Comparison of ENCODE assay signal across 8 cellular contexts in the genomic region with DNA sequence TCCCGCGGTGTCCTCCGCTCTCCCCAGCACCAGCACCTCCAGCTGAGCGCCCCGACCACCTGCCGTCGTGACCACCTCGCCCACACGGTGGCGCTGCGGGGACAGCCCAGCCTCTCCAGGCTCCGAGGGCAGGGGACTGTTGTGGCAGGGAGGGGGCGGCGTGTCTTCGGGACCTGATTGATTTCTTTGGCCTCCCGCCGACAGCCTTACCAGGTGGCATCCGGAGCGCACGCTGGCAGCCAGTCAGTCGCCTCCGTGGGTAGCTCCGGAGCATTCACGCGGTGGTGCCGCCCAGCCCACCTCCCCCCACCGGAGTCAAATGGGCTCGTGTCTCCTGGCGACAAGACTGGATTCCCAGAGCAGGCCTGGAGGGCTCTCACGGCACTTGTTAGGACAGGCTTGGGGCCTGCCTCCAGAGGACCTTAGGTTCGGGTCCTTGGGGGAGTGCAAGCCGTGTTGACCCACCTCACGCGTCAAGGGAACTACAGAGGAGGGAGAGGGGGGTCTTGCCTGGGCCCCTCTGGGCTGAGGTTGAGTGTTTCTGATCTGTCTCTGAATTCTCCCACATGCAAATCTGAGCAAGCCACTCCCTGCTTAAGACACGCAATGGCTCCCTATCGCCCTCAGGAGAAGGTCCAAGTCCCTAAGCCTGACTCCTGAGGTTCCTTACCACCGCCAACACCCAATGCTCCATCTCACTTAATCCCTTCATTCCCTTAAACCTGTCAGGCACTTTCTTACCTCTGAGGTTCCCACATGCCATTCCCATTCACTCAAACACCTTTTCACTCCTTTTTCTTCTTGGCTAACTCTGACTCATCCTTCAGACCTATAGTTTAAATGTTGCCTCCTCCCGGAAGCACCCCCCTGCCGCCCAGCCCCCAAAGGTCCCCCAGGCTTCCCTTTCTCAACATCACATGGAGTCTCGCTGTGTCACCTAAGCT. TPM values are rescaled to one million over a fixed set of nuclear protein-coding genes. Genes with fewer than 3 reads are reported as not detected.
DNase-seq lines count a peak whose midpoint lies in the region; ATAC-seq and TF ChIP-seq lines count a peak whose summit lies in the region.

No MANE protein-coding gene starts in this region.

- no peaks in the 10 kb centered on the region for H3K9me3 ChIP-seq in right lobe of liver

- WGBS in right lobe of liver (ENCODE audit: insufficient coverage, low coverage, low lambda C conversion rate, missing lambda C conversion rate), result 23% methylated on average over 15 of the region's 40 CpGs

- no peak for TF ChIP-seq POLR2A in right lobe of liver (IDR thresholded peaks at IDR 0.05)

- H3K27ac ChIP-seq in dorsolateral prefrontal cortex (peak overlapping the region in 5 of 59 donors; percentile 9 to 72 (median 70)), right lobe of liver (no peak overlapping the region)

- H3K36me3 ChIP-seq in right lobe of liver, result no peaks in the 10 kb centered on the region

- H3K4me3 ChIP-seq in dorsolateral prefrontal cortex (peak overlapping the region in 58 of 59 donors; percentile 22 to 67 (median 51)), right lobe of liver (peak overlapping the region in 2 of 3 donors; percentile 26 to 40)

- TF ChIP-seq CTCF in dorsolateral prefrontal cortex (IDR thresholded peaks at IDR 0.05 in 54 of 56, conservative IDR thresholded peaks at IDR 0.05 in 2 of 56; ENCODE audit: low read depth in 1 of 56, partially characterized antibody in 56 of 56) (peak; percentile 84 to 99 (median 96)), right lobe of liver (IDR thresholded peaks at IDR 0.05) (peak; percentile 92 to 97 (median 94))

- intact Hi-C loops in dorsolateral prefrontal cortex (cut with DNase I) (loop anchor here in 1 of 2 donors (5.0 kb wide), 2 partner anchors 136 to 441 kb away; no protein-coding TSS in a partner anchor), right lobe of liver (cut with DNase I) (loop anchor here (5.0 to 10.0 kb wide), 2 partner anchors 134 to 136 kb away; no protein-coding TSS in a partner anchor)

- DNase-seq in ELF-1 (ENCODE audit: low read depth, low spot score), result peak; percentile 97
- peak; percentile 69 for DNase-seq in NCI-H460 (ENCODE audit: extremely low read depth, low read depth)
- DNase-seq in activated CD4-positive, alpha-beta T cell treated with anti-CD3 and anti-CD28 coated beads, Interleukin-2, amount 50 U/mL, for 24 hours (ENCODE audit: low read depth in 1 of 2, low spot score in 1 of 2), result peak; percentile 48 to 50
- peak; percentile 78 to 91 (median 84) for DNase-seq in dorsolateral prefrontal cortex
- DNase-seq in right lobe of liver, result peak; percentile 81 to 83 (median 83)
- DNase-seq in stimulated activated CD4-positive, alpha-beta T cell treated with anti-CD3 and anti-CD28 coated beads, Interleukin-4, amount 100 ng/mL, for 48 hours (ENCODE audit: low read depth in 2 of 2), result peak; percentile 64 to 72

- H3K4me1 ChIP-seq in right lobe of liver, result peaks cover 0 to 14% (median 3%) of the 10 kb centered on the region in 4 donors

- H3K27me3 ChIP-seq in dorsolateral prefrontal cortex (no peaks in the 10 kb centered on the region), right lobe of liver (no peaks in the 10 kb centered on the region)

- ATAC-seq in HG03066 (IDR thresholded peaks at IDR 0.05; ENCODE audit: low read depth, unreplicated experiment) (peak; percentile 55), right lobe of liver (peak; percentile 76 to 85 (median 79)), GM21737 (IDR thresholded peaks at IDR 0.05; ENCODE audit: unreplicated experiment) (no peak)

RNA-seq across cellular contexts. Expression of a gene that starts 51.2 kb away (rescaled TPM):
- not detected in 2 replicates for total RNA-seq in NCI-H460 (2014; rRNA removed; shearing (Covaris generic))
- not detected in 2 replicates for polyA plus RNA-seq in NCI-H460 (2014; cell fraction: nucleus; rRNA removed)
- total RNA-seq in dorsolateral prefrontal cortex (10 to 100 TPM in 17 of 120 experiments, 1 to 10 TPM in 103; 3.0 to 18.0 (median 7.4) TPM), right lobe of liver (1 to 10 TPM in 5 of 6 experiments, under 1 TPM in 1; 0.43 to 3.5 (median 1.5) TPM)
